13 cellular contexts compared by ENCODE assay signal in genomic region chr1:47191940-47192457, GRCh38. TPM values are rescaled to one million over a fixed set of nuclear protein-coding genes. Genes with fewer than 3 reads are reported as not detected.
DNase-seq lines count a peak whose midpoint lies in the region; ATAC-seq and TF ChIP-seq lines count a peak whose summit lies in the region.
"Had no signal": no experiment of that assay in that cellular context is flagged by ENCODE, and none has a peak within 500 bp of the region (broad histone marks: within the 10 kb centered on the region; RNA-seq: fewer than 3 reads in every experiment).

No MANE protein-coding gene starts in this region.

- peak overlapping the region; percentile 87 for H3K4me3 Mint-ChIP-seq in Calu3 (ENCODE audit: low read depth, unreplicated experiment)
- no peak overlapping the region for H3K4me3 Mint-ChIP-seq in osteocyte (ENCODE audit: unreplicated experiment)
- H3K4me3 Mint-ChIP-seq in activated T-helper 1 cell treated with anti-CD3 and anti-CD28 coated beads, Interleukin-12 subunit alpha, Interleukin-12 subunit beta, Interleukin-2, Interleukin-4 antibody, amounts not matched to agents 30 ng/mL and 10 ng/mL and 1 ng/mL, durations not matched to agents 14 hours and 24 hours and 36 hours = no peak overlapping the region
- H3K4me3 Mint-ChIP-seq: activated CD4-positive, alpha-beta T cell treated with anti-CD3 and anti-CD28 coated beads, Interleukin-2, amount 10 ng/mL, durations not matched to agents 24 days and 14 days had no signal

- peaks cover 0 to 12% of the 10 kb centered on the region in 2 donors for H3K4me1 ChIP-seq in uterus

- no peak for DNase-seq in Calu3
- DNase-seq in RWPE1 (ENCODE audit: low spot score) = no peak
- DNase-seq in osteocyte (ENCODE audit: extremely low spot score, unreplicated experiment) = peak; percentile 65
- DNase-seq in activated T-helper 1 cell treated with anti-CD3 and anti-CD28 coated beads, Interleukin-12 subunit alpha, Interleukin-12 subunit beta, Interleukin-2, Interleukin-4 antibody, amounts not matched to agents 30 ng/mL and 10 ng/mL and 1 ng/mL, durations not matched to agents 14 hours and 24 hours and 36 hours (ENCODE audit: low spot score) = no peak
- no peak for DNase-seq in uterus
- no peak for DNase-seq in G401 (ENCODE audit: low spot score)
- DNase-seq: activated CD4-positive, alpha-beta T cell treated with anti-CD3 and anti-CD28 coated beads, Interleukin-2, amount 10 ng/mL, durations not matched to agents 24 days and 14 days; stimulated activated CD4-positive, alpha-beta T cell treated with anti-CD3 and anti-CD28 coated beads, Interleukin-12 subunit alpha, Interleukin-12 subunit beta, amount 100 ng/mL, for 4 hours; stimulated activated naive CD8-positive, alpha-beta T cell treated with anti-CD3 and anti-CD28 coated beads, Interleukin-15, Interleukin-2, amounts not matched to agents 100 U/mL and 50 U/mL, for 24 hours had no signal

- TF ChIP-seq CTCF in Calu3 (IDR thresholded peaks at IDR 0.05; ENCODE audit: unreplicated experiment) (no peak), RWPE1 (conservative IDR thresholded peaks at IDR 0.05; ENCODE audit: low read depth) (no peak), osteocyte (IDR thresholded peaks at IDR 0.05) (no peak), uterus (IDR thresholded peaks at IDR 0.05) (no peak)

- H3K27ac ChIP-seq in RWPE1 (peak overlapping the region; percentile 90; the same call in 1 of the 2 replicates), uterus (no peak overlapping the region)
- H3K27ac ChIP-seq: KMS-11, SK-N-MC had no signal

- H3K27ac Mint-ChIP-seq in Calu3 (ENCODE audit: unreplicated experiment) = peak overlapping the region; percentile 83
- H3K27ac Mint-ChIP-seq in osteocyte (ENCODE audit: unreplicated experiment) = no peak overlapping the region
- H3K27ac Mint-ChIP-seq in activated T-helper 1 cell treated with anti-CD3 and anti-CD28 coated beads, Interleukin-12 subunit alpha, Interleukin-12 subunit beta, Interleukin-2, Interleukin-4 antibody, amounts not matched to agents 30 ng/mL and 10 ng/mL and 1 ng/mL, durations not matched to agents 14 hours and 24 hours and 36 hours = no peak overlapping the region
- H3K27ac Mint-ChIP-seq: activated CD4-positive, alpha-beta T cell treated with anti-CD3 and anti-CD28 coated beads, Interleukin-2, amount 10 ng/mL, durations not matched to agents 24 days and 14 days had no signal

- no peaks in the 10 kb centered on the region for H3K9me3 Mint-ChIP-seq in Calu3 (ENCODE audit: low read depth, unreplicated experiment)
- no peaks in the 10 kb centered on the region for H3K9me3 Mint-ChIP-seq in osteocyte (ENCODE audit: unreplicated experiment)
- no peaks in the 10 kb centered on the region for H3K9me3 Mint-ChIP-seq in activated T-helper 1 cell treated with anti-CD3 and anti-CD28 coated beads, Interleukin-12 subunit alpha, Interleukin-12 subunit beta, Interleukin-2, Interleukin-4 antibody, amounts not matched to agents 30 ng/mL and 10 ng/mL and 1 ng/mL, durations not matched to agents 14 hours and 24 hours and 36 hours
- H3K9me3 Mint-ChIP-seq: activated CD4-positive, alpha-beta T cell treated with anti-CD3 and anti-CD28 coated beads, Interleukin-2, amount 10 ng/mL, durations not matched to agents 24 days and 14 days had no signal

- no peaks in the 10 kb centered on the region for H3K27me3 Mint-ChIP-seq in Calu3 (ENCODE audit: unreplicated experiment)
- H3K27me3 Mint-ChIP-seq in osteocyte (ENCODE audit: unreplicated experiment) = peaks cover 8% of the 10 kb centered on the region
- H3K27me3 Mint-ChIP-seq in activated T-helper 1 cell treated with anti-CD3 and anti-CD28 coated beads, Interleukin-12 subunit alpha, Interleukin-12 subunit beta, Interleukin-2, Interleukin-4 antibody, amounts not matched to agents 30 ng/mL and 10 ng/mL and 1 ng/mL, durations not matched to agents 14 hours and 24 hours and 36 hours (ENCODE audit: insufficient read depth) = peaks cover 2% of the 10 kb centered on the region

- H3K9me3 ChIP-seq in uterus = no peaks in the 10 kb centered on the region

- H3K36me3 Mint-ChIP-seq in Calu3 (ENCODE audit: insufficient read depth, unreplicated experiment) (peaks cover 53% of the 10 kb centered on the region), osteocyte (ENCODE audit: unreplicated experiment) (no peaks in the 10 kb centered on the region)
- H3K36me3 Mint-ChIP-seq in activated T-helper 1 cell treated with anti-CD3 and anti-CD28 coated beads, Interleukin-12 subunit alpha, Interleukin-12 subunit beta, Interleukin-2, Interleukin-4 antibody, amounts not matched to agents 30 ng/mL and 10 ng/mL and 1 ng/mL, durations not matched to agents 14 hours and 24 hours and 36 hours (ENCODE audit: low read depth) = no peaks in the 10 kb centered on the region

- no TSS peak for BruUV-seq in Calu3 (replicated peaks; lab: Mats Ljungman, UMichigan)

- in situ Hi-C loops in G401 (cut with HindIII; ENCODE audit: low sequenced_read_pairs) = no loop called here

- TF ChIP-seq POLR2A in uterus (IDR thresholded peaks at IDR 0.05) = no peak

- no peak overlapping the region for H3K4me3 ChIP-seq in uterus
- H3K4me3 ChIP-seq: SK-N-MC had no signal

- intact Hi-C loops in Calu3 (cut with micrococcal nuclease; ENCODE audit: unreplicated experiment) (loop anchor here (10.0 kb wide), 1 partner anchor 233 kb away; no protein-coding TSS in a partner anchor), uterus (cut with DNase I; ENCODE audit: low total_unique reads) (no loop called here)
- intact Hi-C loops in activated T-helper 1 cell treated with anti-CD3 and anti-CD28 coated beads, Interleukin-12 subunit alpha, Interleukin-12 subunit beta, Interleukin-2, Interleukin-4 antibody, amounts not matched to agents 30 ng/mL and 10 ng/mL and 1 ng/mL, durations not matched to agents 14 hours and 24 hours and 36 hours (cut with micrococcal nuclease) = loop anchor here (2.0 kb wide), 1 partner anchor 233 kb away; no protein-coding TSS in a partner anchor

- H3K4me1 Mint-ChIP-seq in Calu3 (ENCODE audit: low read depth, unreplicated experiment) (peaks cover 62% of the 10 kb centered on the region), osteocyte (ENCODE audit: unreplicated experiment) (peaks cover 11% of the 10 kb centered on the region)
- no peaks in the 10 kb centered on the region for H3K4me1 Mint-ChIP-seq in activated T-helper 1 cell treated with anti-CD3 and anti-CD28 coated beads, Interleukin-12 subunit alpha, Interleukin-12 subunit beta, Interleukin-2, Interleukin-4 antibody, amounts not matched to agents 30 ng/mL and 10 ng/mL and 1 ng/mL, durations not matched to agents 14 hours and 24 hours and 36 hours (ENCODE audit: low read depth)

- CTCF ChIA-PET in Calu3 (lab: Charles Lee) (interaction anchor here (1.2 to 4.8 kb wide), 6 partner anchors 9 to 71 kb away, joined by 3 to 92 read pairs (median 6); no protein-coding TSS in a partner anchor), RWPE1 (lab: Yijun Ruan, JAX) (interaction anchor here (0.6 to 3.0 kb wide), 11 partner anchors 8 to 200 kb away, joined by 3 to 23 read pairs (median 7); no protein-coding TSS in a partner anchor)

- no peaks in the 10 kb centered on the region for H3K36me3 ChIP-seq in uterus

- no peaks in the 10 kb centered on the region for H3K27me3 ChIP-seq in uterus

- POLR2A ChIA-PET in RWPE1 (lab: Yijun Ruan, JAX; ENCODE audit: low non-redundant PET) = no interaction called here

- peak; percentile 27 for ATAC-seq in esophagus mucosa
- ATAC-seq in GM18502 (IDR thresholded peaks at IDR 0.05; ENCODE audit: poor library complexity, unreplicated experiment) = no peak

RNA-seq across cellular contexts. Expression of gene PDZK1IP1, which starts 2.2 kb away (rescaled TPM):
- total RNA-seq in Calu3 (2022) (231 and 327 TPM in 2 replicates), esophagus mucosa (273 TPM), osteocyte (not detected in 2 replicates), uterus (under 1 TPM in 1 of 4 donors, not detected in 3; 0.48 TPM)
- not detected in 2 replicates for total RNA-seq in activated T-helper 1 cell treated with anti-CD3 and anti-CD28 coated beads, Interleukin-12 subunit alpha, Interleukin-12 subunit beta, Interleukin-2, Interleukin-4 antibody, amounts not matched to agents 30 ng/mL and 10 ng/mL and 1 ng/mL, durations not matched to agents 14 hours and 24 hours and 36 hours
- not detected in 2 replicates for total RNA-seq in G401 (2014; rRNA removed; shearing (Covaris generic))
- total RNA-seq: activated CD4-positive, alpha-beta T cell treated with anti-CD3 and anti-CD28 coated beads, Interleukin-2, amount 10 ng/mL, durations not matched to agents 24 days and 14 days had no signal

RNA-seq across cellular contexts. Expression of gene TAL1, which starts 40.0 kb away (rescaled TPM):
- total RNA-seq in Calu3 (2022) (not detected in 2 replicates), esophagus mucosa (0.64 TPM), osteocyte (not detected in 2 replicates), uterus (10 to 100 TPM in 3 of 4 donors, 1 to 10 TPM in 1; 4.8 to 20.7 (median 13.0) TPM)
- not detected in 2 replicates for total RNA-seq in activated T-helper 1 cell treated with anti-CD3 and anti-CD28 coated beads, Interleukin-12 subunit alpha, Interleukin-12 subunit beta, Interleukin-2, Interleukin-4 antibody, amounts not matched to agents 30 ng/mL and 10 ng/mL and 1 ng/mL, durations not matched to agents 14 hours and 24 hours and 36 hours
- total RNA-seq in G401 (2014; rRNA removed; shearing (Covaris generic)) = 0.06 TPM in 1 of 2 replicates, not detected in the other
- total RNA-seq: activated CD4-positive, alpha-beta T cell treated with anti-CD3 and anti-CD28 coated beads, Interleukin-2, amount 10 ng/mL, durations not matched to agents 24 days and 14 days had no signal

RNA-seq across cellular contexts. Expression of gene CYP4A22, which starts 54.8 kb away (rescaled TPM):
- not detected in 2 replicates for total RNA-seq in Calu3 (2022)
- total RNA-seq in esophagus mucosa = not detected
- total RNA-seq in osteocyte = not detected in 2 replicates
- not detected in 2 replicates for total RNA-seq in activated T-helper 1 cell treated with anti-CD3 and anti-CD28 coated beads, Interleukin-12 subunit alpha, Interleukin-12 subunit beta, Interleukin-2, Interleukin-4 antibody, amounts not matched to agents 30 ng/mL and 10 ng/mL and 1 ng/mL, durations not matched to agents 14 hours and 24 hours and 36 hours
- total RNA-seq in uterus = under 1 TPM in 1 of 4 donors, not detected in 3; 0.21 TPM
- total RNA-seq in G401 (2014; rRNA removed; shearing (Covaris generic)) = not detected in 2 replicates
- total RNA-seq: activated CD4-positive, alpha-beta T cell treated with anti-CD3 and anti-CD28 coated beads, Interleukin-2, amount 10 ng/mL, durations not matched to agents 24 days and 14 days had no signal

Comparison
In these comparisons a context has a peak if more than half of its experiments do, and no peak if none do; other contexts are left out.
1. RNA of gene PDZK1IP1, which starts 2.2 kb away (total RNA-seq): 231 to 327 TPM in Calu3 and 273 TPM in esophagus mucosa (single experiment); not detected in osteocyte, not detected in activated T-helper 1 cell treated with anti-CD3 and anti-CD28 coated beads, Interleukin-12 subunit alpha, Interleukin-12 subunit beta, Interleukin-2, Interleukin-4 antibody, amounts not matched to agents 30 ng/mL and 10 ng/mL and 1 ng/mL, durations not matched to agents 14 hours and 24 hours and 36 hours, 0.48 TPM in uterus and not detected in G401; every median in the first group is over 100 times any median in the second.